Comparison of ENCODE assay signal across 29 cellular contexts in genomic region chr10:11907914-11908313, GRCh38.
"Had no signal": no experiment of that assay in that cellular context is flagged by ENCODE, and none has a peak within 500 bp of the region (broad histone marks: within the 10 kb centered on the region; RNA-seq: fewer than 3 reads in every experiment).

No MANE protein-coding gene starts in this region.

- H3K4me1 Mint-ChIP-seq: activated CD4-positive, alpha-beta T cell treated with anti-CD3 and anti-CD28 coated beads for 36 hours; activated naive CD8-positive, alpha-beta T cell treated with anti-CD3 and anti-CD28 coated beads for 36 hours; activated T-helper 17 cell treated with anti-CD3 and anti-CD28 coated beads, Interleukin-2, amount 50 U/mL, for 72 hours; T-cell had no signal

- H3K4me3 Mint-ChIP-seq: activated CD4-positive, alpha-beta memory T cell treated with anti-CD3 and anti-CD28 coated beads, Interleukin-2, amount 10 ng/mL, durations not matched to agents 7 days and 5 days; activated CD4-positive, alpha-beta T cell treated with anti-CD3 and anti-CD28 coated beads for 36 hours; activated naive CD4-positive, alpha-beta T cell treated with anti-CD3 and anti-CD28 coated beads for 36 hours; activated naive CD8-positive, alpha-beta T cell treated with anti-CD3 and anti-CD28 coated beads for 36 hours; activated T-helper 17 cell treated with anti-CD3 and anti-CD28 coated beads, Interleukin-2, amount 50 U/mL, for 72 hours; central memory CD8-positive, alpha-beta T cell; T-cell had no signal

- H3K27ac Mint-ChIP-seq: activated CD4-positive, alpha-beta memory T cell treated with anti-CD3 and anti-CD28 coated beads, Interleukin-2, amount 10 ng/mL, durations not matched to agents 7 days and 5 days; activated CD4-positive, alpha-beta T cell treated with anti-CD3 and anti-CD28 coated beads for 36 hours; activated naive CD4-positive, alpha-beta T cell treated with anti-CD3 and anti-CD28 coated beads for 36 hours; activated naive CD8-positive, alpha-beta T cell treated with anti-CD3 and anti-CD28 coated beads for 36 hours; activated T-helper 17 cell treated with anti-CD3 and anti-CD28 coated beads, Interleukin-2, amount 50 U/mL, for 72 hours; T-cell had no signal

- ATAC-seq: activated CD4-positive, alpha-beta T cell treated with anti-CD3 and anti-CD28 coated beads for 36 hours; activated T-helper 17 cell treated with anti-CD3 and anti-CD28 coated beads, Interleukin-2, amount 50 U/mL, for 72 hours; body of pancreas; Panc1; Right ventricle myocardium inferior; T-cell had no signal

- H3K36me3 Mint-ChIP-seq: activated naive CD8-positive, alpha-beta T cell treated with anti-CD3 and anti-CD28 coated beads for 36 hours; T-cell had no signal

- DNase-seq: activated CD4-positive, alpha-beta memory T cell treated with anti-CD3 and anti-CD28 coated beads, Interleukin-2, amount 10 ng/mL, durations not matched to agents 7 days and 5 days; activated CD4-positive, alpha-beta T cell treated with anti-CD3 and anti-CD28 coated beads for 36 hours; activated CD4-positive, alpha-beta T cell treated with anti-CD3 and anti-CD28 coated beads, Interleukin-2, amount 50 U/mL, for 1 hour; activated gamma-delta T cell; activated naive CD4-positive, alpha-beta T cell treated with anti-CD3 and anti-CD28 coated beads for 36 hours; activated naive CD8-positive, alpha-beta T cell treated with anti-CD3 and anti-CD28 coated beads for 36 hours; activated T-cell treated with anti-CD3 and anti-CD28 coated beads for 4 hours; activated T-cell treated with anti-CD3 and anti-CD28 coated beads, Interleukin-2, amount 50 U/mL, for 48 hours; body of pancreas; Kasumi-1; KBM-7; NCI-H1105 treated with DMSO at 0.1 percent for 48 hours; NCI-H146; NCI-H187 treated with DMSO at 0.1 percent for 48 hours; NCI-H2171; NCI-H345; NCI-H510A treated with DMSO at 0.1 percent for 48 hours; NCI-H69; NK-92 treated with Interleukin-12 subunit alpha and Interleukin-12 subunit beta, amount 100 ng/mL, for 24 hours; OCI-M1; RPMI8226; T-cell; WERI-Rb-1 had no signal

- H3K9me3 ChIP-seq: ascending aorta, body of pancreas had no signal

- H3K4me3 ChIP-seq: ascending aorta, body of pancreas, SK-N-MC had no signal

- H3K36me3 ChIP-seq: ascending aorta, WERI-Rb-1 had no signal

- H3K27me3 ChIP-seq: ascending aorta, body of pancreas had no signal

- H3K4me1 ChIP-seq: ascending aorta, body of pancreas had no signal

- H3K9me3 Mint-ChIP-seq: activated CD4-positive, alpha-beta memory T cell treated with anti-CD3 and anti-CD28 coated beads, Interleukin-2, amount 10 ng/mL, durations not matched to agents 7 days and 5 days; activated naive CD4-positive, alpha-beta T cell treated with anti-CD3 and anti-CD28 coated beads for 36 hours; activated naive CD8-positive, alpha-beta T cell treated with anti-CD3 and anti-CD28 coated beads for 36 hours; activated T-helper 17 cell treated with anti-CD3 and anti-CD28 coated beads, Interleukin-2, amount 50 U/mL, for 72 hours; central memory CD8-positive, alpha-beta T cell; T-cell had no signal

- H3K27ac ChIP-seq: ascending aorta, body of pancreas, SK-N-MC, WERI-Rb-1 had no signal

- H3K27me3 Mint-ChIP-seq: activated CD4-positive, alpha-beta memory T cell treated with anti-CD3 and anti-CD28 coated beads, Interleukin-2, amount 10 ng/mL, durations not matched to agents 7 days and 5 days; activated T-helper 17 cell treated with anti-CD3 and anti-CD28 coated beads, Interleukin-2, amount 50 U/mL, for 72 hours had no signal
